8 cellular contexts compared by ENCODE assay signal in genomic region chr18:34978953-34979608, GRCh38.
DNase-seq lines count a peak whose midpoint lies in the region; ATAC-seq and TF ChIP-seq lines count a peak whose summit lies in the region.

No MANE protein-coding gene starts in this region.

- H3K36me3 ChIP-seq in left lung, result no peaks in the 10 kb centered on the region

- peaks cover 0 to 29% of the 10 kb centered on the region in 2 donors for H3K27me3 ChIP-seq in left lung

- ATAC-seq in HG03108 (IDR thresholded peaks at IDR 0.05; ENCODE audit: unreplicated experiment), result peak; percentile 38
- peak; percentile 85 for ATAC-seq in left lung
- ATAC-seq in HG03460 (IDR thresholded peaks at IDR 0.05; ENCODE audit: unreplicated experiment), result no peak

- H3K4me1 ChIP-seq in left lung, result peaks cover 0 to 36% of the 10 kb centered on the region in 2 donors

- no peak for TF ChIP-seq CTCF in left lung (IDR thresholded peaks at IDR 0.05)

- peak overlapping the region; percentile 66 to 82 for H3K27ac ChIP-seq in left lung

- intact Hi-C loops in left lung (cut with DNase I), result no loop called here

- no peaks in the 10 kb centered on the region for H3K9me3 ChIP-seq in left lung

- DNase-seq in Daoy (ENCODE audit: low read depth), result peak; percentile 93
- peak; percentile 80 for DNase-seq in NCI-H510A (lab: John Stamatoyannopoulos, UW)
- DNase-seq in activated CD4-positive, alpha-beta T cell treated with anti-CD3 and anti-CD28 coated beads, Interleukin-2, amount 50 U/mL, for 24 hours (ENCODE audit: low read depth in 1 of 2, low spot score in 1 of 2), result peak; percentile 32 to 78
- peak; percentile 98 for DNase-seq in dermis blood vessel endothelial cell
- peak; percentile 78 for DNase-seq in left lung
- DNase-seq in stimulated activated CD4-positive, alpha-beta T cell treated with anti-CD3 and anti-CD28 coated beads, Interleukin-1b, Interleukin-23, amount 100 ng/mL, for 4 hours (ENCODE audit: low read depth in 2 of 2), result peak; percentile 54 to 61

- peak overlapping the region; percentile 67 to 78 for H3K4me3 ChIP-seq in left lung
